10 cellular contexts compared by ENCODE assay signal in the genomic region with DNA sequence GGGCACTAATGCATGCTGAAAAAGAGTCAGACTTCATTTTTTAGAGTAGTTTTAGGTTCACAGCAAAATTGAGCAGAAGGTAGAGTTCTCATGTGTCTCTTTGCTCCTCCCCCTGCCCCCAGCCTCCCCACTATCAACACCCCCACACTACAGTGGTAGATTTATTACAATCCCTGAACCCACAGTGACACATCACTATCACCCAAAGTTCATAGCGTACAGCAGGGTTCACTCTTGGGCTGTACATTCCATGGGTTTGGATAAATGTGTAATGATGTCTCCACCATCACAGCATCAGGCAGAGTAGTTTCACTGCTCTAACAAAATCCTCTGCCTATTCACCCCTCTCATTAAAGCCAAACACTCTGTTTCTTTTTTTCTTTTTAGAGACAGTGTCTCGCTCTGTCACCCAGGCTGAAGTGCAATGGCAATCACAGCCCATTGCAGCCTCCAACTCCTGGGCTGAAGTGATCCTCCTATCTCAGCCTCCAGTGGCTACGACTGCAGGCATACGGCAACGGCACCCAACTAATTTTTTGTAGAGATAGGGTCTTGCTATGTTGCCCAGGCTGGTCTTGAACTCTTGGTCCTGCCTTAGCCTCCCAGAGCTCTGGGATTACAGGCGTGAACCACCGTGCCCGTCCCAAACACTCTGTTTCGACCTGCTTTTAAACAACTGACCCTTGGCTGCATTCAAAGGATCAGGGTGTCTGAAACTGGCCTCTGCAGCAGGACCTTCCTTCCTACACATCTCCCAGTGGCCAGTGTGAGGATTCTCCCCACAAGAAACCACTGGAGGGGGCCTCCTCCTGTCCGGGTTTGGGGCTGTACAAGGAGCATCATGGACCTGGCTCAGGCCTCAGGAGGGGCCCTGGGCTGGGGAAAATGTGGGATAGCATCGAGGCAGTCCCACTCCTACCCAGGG. TPM values are rescaled to one million over a fixed set of nuclear protein-coding genes. Genes with fewer than 3 reads are reported as not detected.
DNase-seq lines count a peak whose midpoint lies in the region; ATAC-seq and TF ChIP-seq lines count a peak whose summit lies in the region.
"Had no signal": no experiment of that assay in that cellular context is flagged by ENCODE, and none has a peak within 500 bp of the region (broad histone marks: within the 10 kb centered on the region; RNA-seq: fewer than 3 reads in every experiment).

No MANE protein-coding gene starts in this region.

- H3K79me2 ChIP-seq in mesendoderm (ENCODE audit: control insufficient read depth, insufficient read depth, low read length): no peaks in the 10 kb centered on the region

- H3K36me3 Mint-ChIP-seq in activated naive CD4-positive, alpha-beta T cell treated with anti-CD3 and anti-CD28 coated beads, Interleukin-2, amount 10 ng/mL, durations not matched to agents 7 days and 5 days: no peaks in the 10 kb centered on the region
- H3K36me3 Mint-ChIP-seq in chondrocyte (ENCODE audit: low read depth): peaks cover 2% of the 10 kb centered on the region
- H3K36me3 Mint-ChIP-seq in T-helper 2 cell treated with Interferon-gamma antibody and Interleukin-4, amounts not matched to agents 5 μg/mL and 100 μg/mL, for 36 hours (ENCODE audit: low read depth): no peaks in the 10 kb centered on the region

- H3K4me2 ChIP-seq in mesendoderm (ENCODE audit: low read length): peak overlapping the region; percentile 18

- H3K4me3 ChIP-seq in mesendoderm (ENCODE audit: low read length) (no peak overlapping the region), upper lobe of left lung (peak overlapping the region in 1 of 4 donors; percentile 50)

- H3K4me3 Mint-ChIP-seq in activated naive CD4-positive, alpha-beta T cell treated with anti-CD3 and anti-CD28 coated beads, Interleukin-2, amount 10 ng/mL, durations not matched to agents 7 days and 5 days: no peak overlapping the region
- H3K4me3 Mint-ChIP-seq in chondrocyte (ENCODE audit: unreplicated experiment): peak overlapping the region; percentile 61
- no peak overlapping the region for H3K4me3 Mint-ChIP-seq in T-helper 2 cell treated with Interferon-gamma antibody and Interleukin-4, amounts not matched to agents 5 μg/mL and 100 μg/mL, for 36 hours

- DNase-seq in activated naive CD4-positive, alpha-beta T cell treated with anti-CD3 and anti-CD28 coated beads, Interleukin-2, amount 10 ng/mL, durations not matched to agents 7 days and 5 days: no peak
- DNase-seq in activated naive CD4-positive, alpha-beta T cell treated with Interleukin-2 at 50 U/mL for 16 hours: no peak
- DNase-seq in chondrocyte (ENCODE audit: low spot score) (no peak), mesendoderm (no peak), upper lobe of left lung (no peak), hypothalamus (lab: John Stamatoyannopoulos, UW) (no peak)
- DNase-seq in T-helper 2 cell treated with Interferon-gamma antibody and Interleukin-4, amounts not matched to agents 5 μg/mL and 100 μg/mL, for 36 hours (ENCODE audit: low spot score): no peak
- DNase-seq: NCI-H1436 treated with DMSO at 0.1 percent for 48 hours, T1000 had no signal

- H2AK5ac ChIP-seq in mesendoderm (ENCODE audit: low read length): no peak overlapping the region

- H3K79me1 ChIP-seq in mesendoderm (ENCODE audit: low read length): no peaks in the 10 kb centered on the region

- H3K18ac ChIP-seq in mesendoderm (ENCODE audit: low read length): no peak overlapping the region

- peaks cover 47% of the 10 kb centered on the region for H3K27me3 Mint-ChIP-seq in activated naive CD4-positive, alpha-beta T cell treated with anti-CD3 and anti-CD28 coated beads, Interleukin-2, amount 10 ng/mL, durations not matched to agents 7 days and 5 days
- no peaks in the 10 kb centered on the region for H3K27me3 Mint-ChIP-seq in chondrocyte (ENCODE audit: low read depth)
- H3K27me3 Mint-ChIP-seq in T-helper 2 cell treated with Interferon-gamma antibody and Interleukin-4, amounts not matched to agents 5 μg/mL and 100 μg/mL, for 36 hours (ENCODE audit: low read depth): peaks cover 20% of the 10 kb centered on the region

- H3K27me3 ChIP-seq in mesendoderm (ENCODE audit: insufficient read depth, low read length, poor library complexity) (no peaks in the 10 kb centered on the region), upper lobe of left lung (peaks cover 0 to 8% (median 2%) of the 10 kb centered on the region in 4 donors)

- no peaks in the 10 kb centered on the region for H3K9me3 Mint-ChIP-seq in activated naive CD4-positive, alpha-beta T cell treated with anti-CD3 and anti-CD28 coated beads, Interleukin-2, amount 10 ng/mL, durations not matched to agents 7 days and 5 days
- no peaks in the 10 kb centered on the region for H3K9me3 Mint-ChIP-seq in chondrocyte (ENCODE audit: low read depth)
- H3K9me3 Mint-ChIP-seq in T-helper 2 cell treated with Interferon-gamma antibody and Interleukin-4, amounts not matched to agents 5 μg/mL and 100 μg/mL, for 36 hours: no peaks in the 10 kb centered on the region

- no peak for TF ChIP-seq CTCF in chondrocyte (IDR thresholded peaks at IDR 0.05)
- TF ChIP-seq CTCF in upper lobe of left lung (IDR thresholded peaks at IDR 0.05): no peak

- H3K56ac ChIP-seq in mesendoderm (ENCODE audit: low read length): peak overlapping the region; percentile 80

- TF ChIP-seq POLR2A in upper lobe of left lung (IDR thresholded peaks at IDR 0.05): no peak

- no peak overlapping the region for H4K5ac ChIP-seq in mesendoderm (ENCODE audit: low read length)

- WGBS in mesendoderm (ENCODE audit: extremely low coverage, insufficient coverage, low lambda C conversion rate): no CpG with 5 or more reads among the region's 11 CpGs
- 81 to 98% methylated on average over 9 to 11 of the region's 11 CpGs for WGBS in upper lobe of left lung, 2 donors

- no peak overlapping the region for H3K27ac ChIP-seq in mesendoderm (ENCODE audit: low read depth, low read length)
- peak overlapping the region; percentile 84 to 95 (median 92) for H3K27ac ChIP-seq in upper lobe of left lung

- no peak overlapping the region for H3K23ac ChIP-seq in mesendoderm (ENCODE audit: low read length)

- TF ChIP-seq EP300 in upper lobe of left lung (IDR thresholded peaks at IDR 0.05): no peak

- H3K27ac Mint-ChIP-seq in activated naive CD4-positive, alpha-beta T cell treated with anti-CD3 and anti-CD28 coated beads, Interleukin-2, amount 10 ng/mL, durations not matched to agents 7 days and 5 days: peak overlapping the region; percentile 52
- peak overlapping the region; percentile 89 for H3K27ac Mint-ChIP-seq in chondrocyte (ENCODE audit: unreplicated experiment)
- H3K27ac Mint-ChIP-seq in T-helper 2 cell treated with Interferon-gamma antibody and Interleukin-4, amounts not matched to agents 5 μg/mL and 100 μg/mL, for 36 hours: no peak overlapping the region

- H3K4ac ChIP-seq in mesendoderm (ENCODE audit: low read depth, low read length): peak overlapping the region; percentile 61

- peaks cover 14% of the 10 kb centered on the region for H3K4me1 Mint-ChIP-seq in activated naive CD4-positive, alpha-beta T cell treated with anti-CD3 and anti-CD28 coated beads, Interleukin-2, amount 10 ng/mL, durations not matched to agents 7 days and 5 days
- peaks cover 34% of the 10 kb centered on the region for H3K4me1 Mint-ChIP-seq in chondrocyte (ENCODE audit: low read depth)
- H3K4me1 Mint-ChIP-seq in T-helper 2 cell treated with Interferon-gamma antibody and Interleukin-4, amounts not matched to agents 5 μg/mL and 100 μg/mL, for 36 hours (ENCODE audit: low read depth): peaks cover 2% of the 10 kb centered on the region

- H3K9me3 ChIP-seq in upper lobe of left lung: no peaks in the 10 kb centered on the region

- H3K36me3 ChIP-seq in mesendoderm (ENCODE audit: control insufficient read depth, insufficient read depth, low read length) (no peaks in the 10 kb centered on the region), upper lobe of left lung (peaks cover 0 to 9% (median 0%) of the 10 kb centered on the region in 4 donors)

- CTCF ChIA-PET in activated naive CD4-positive, alpha-beta T cell treated with anti-CD3 and anti-CD28 coated beads, Interleukin-2, amount 10 ng/mL, durations not matched to agents 7 days and 5 days (lab: Charles Lee): interaction anchor here (1.2 to 1.9 kb wide), 2 partner anchors 153 kb away, joined by 4 to 6 read pairs; no protein-coding TSS in a partner anchor

- H3K4me1 ChIP-seq in mesendoderm (ENCODE audit: control insufficient read depth, low read depth, low read length): peaks cover 1% of the 10 kb centered on the region
- peaks cover 16 to 25% (median 21%) of the 10 kb centered on the region in 4 donors for H3K4me1 ChIP-seq in upper lobe of left lung

- no peak overlapping the region for H2BK120ac ChIP-seq in mesendoderm (ENCODE audit: low read depth, low read length)

- no peak overlapping the region for H4K8ac ChIP-seq in mesendoderm (ENCODE audit: low read depth, low read length)

- no peak overlapping the region for H2BK5ac ChIP-seq in mesendoderm (ENCODE audit: low read length)

- no peak for ATAC-seq in upper lobe of left lung (ENCODE audit: low FRiP score in 2 of 2)
- ATAC-seq in HG03175 (IDR thresholded peaks at IDR 0.05; ENCODE audit: unreplicated experiment): no peak

- H2BK15ac ChIP-seq in mesendoderm (replicated peaks; ENCODE audit: low read depth): no peak overlapping the region

- H3K9ac ChIP-seq in mesendoderm (ENCODE audit: low read length): peak overlapping the region; percentile 53

RNA-seq across cellular contexts. Expression of a gene that starts 4.2 kb away (rescaled TPM):
- total RNA-seq in chondrocyte (1.3 to 4.5 TPM (median 2.8 TPM) in 3 replicates), upper lobe of left lung (10 to 100 TPM in 3 of 6 donors, 1 to 10 TPM in 3; 6.5 to 18.9 (median 10.4) TPM)
- 0.20 TPM for polyA plus RNA-seq in mesendoderm (2013, experiment 1 of 2)
- 0.28 TPM for polyA plus RNA-seq in mesendoderm (2013, experiment 2 of 2)

RNA-seq across cellular contexts. Expression of a gene that starts 13.1 kb away (rescaled TPM):
- total RNA-seq in chondrocyte (3,793 to 4,450 TPM (median 3,807 TPM) in 3 replicates), upper lobe of left lung (1,000 to 10,000 TPM; 2,996 to 4,693 (median 4,496) TPM)
- 1,625 TPM for polyA plus RNA-seq in mesendoderm (2013, experiment 1 of 2)
- polyA plus RNA-seq in mesendoderm (2013, experiment 2 of 2): 1,633 TPM

RNA-seq across cellular contexts. Expression of a gene that starts 37.0 kb away (rescaled TPM):
- total RNA-seq in chondrocyte (9.7 to 24.7 TPM (median 24.1 TPM) in 3 replicates), upper lobe of left lung (10 to 100 TPM in 3 of 6 donors, 1 to 10 TPM in 3; 4.4 to 20.7 (median 10.0) TPM)
- 1.4 TPM for polyA plus RNA-seq in mesendoderm (2013, experiment 1 of 2)
- polyA plus RNA-seq in mesendoderm (2013, experiment 2 of 2): 2.3 TPM
